Comparison of ENCODE assay signal across 22 cellular contexts in the genomic region with DNA sequence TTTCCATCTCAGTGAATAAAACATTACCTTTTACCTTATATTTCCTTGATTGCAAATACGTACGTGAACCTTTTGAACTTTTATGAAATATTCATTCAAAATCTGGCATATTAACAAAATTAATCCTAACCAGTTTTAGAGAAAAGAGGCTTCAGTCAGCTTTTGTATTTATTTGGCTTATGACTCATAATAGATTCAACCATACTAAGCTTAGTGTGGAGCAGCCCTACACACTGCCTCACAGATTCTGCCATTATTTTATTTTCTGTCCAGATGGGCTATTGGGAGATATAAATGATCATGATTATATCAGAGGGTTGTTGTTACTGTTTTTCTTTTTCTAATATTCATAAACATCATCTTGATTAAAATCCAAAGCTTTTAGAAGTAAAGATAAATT.
"Had no signal": no experiment of that assay in that cellular context is flagged by ENCODE, and none has a peak within 500 bp of the region (broad histone marks: within the 10 kb centered on the region; RNA-seq: fewer than 3 reads in every experiment).

No MANE protein-coding gene starts in this region.

- H3K4me3 ChIP-seq: adrenal gland, body of pancreas, Peyer's patch, SJSA1 had no signal

- H3K27ac ChIP-seq: adrenal gland, body of pancreas, Peyer's patch, RWPE1, SJSA1 had no signal

- H3K36me3 ChIP-seq: adrenal gland, Peyer's patch, SJSA1 had no signal

- H3K4me1 ChIP-seq: adrenal gland, body of pancreas, Peyer's patch, SJSA1 had no signal

- ATAC-seq: activated CD4-positive, CD25-positive, alpha-beta regulatory T cell treated with anti-CD3 and anti-CD28 coated beads, Interleukin-2, amount 50 U/mL, for 24 hours; activated CD8-positive, alpha-beta T cell treated with anti-CD3 and anti-CD28 coated beads for 36 hours; body of pancreas had no signal

- DNase-seq: activated CD4-positive, alpha-beta T cell treated with anti-CD3 and anti-CD28 coated beads for 4 hours; activated CD8-positive, alpha-beta memory T cell treated with anti-CD3 and anti-CD28 coated beads, Interleukin-2, amount 50 U/mL, for 4 hours; activated CD8-positive, alpha-beta T cell treated with anti-CD3 and anti-CD28 coated beads for 36 hours; activated naive CD4-positive, alpha-beta T cell treated with anti-CD3 and anti-CD28 coated beads, Interleukin-2, amount 50 U/mL, for 16 hours; activated naive CD8-positive, alpha-beta T cell treated with anti-CD3 and anti-CD28 coated beads, Interleukin-2, amount 10 ng/mL, durations not matched to agents 7 days and 5 days; activated T-cell treated with anti-CD3 and anti-CD28 coated beads, Interleukin-2, amount 50 U/mL, for 1 hour; adrenal gland; aorta; body of pancreas; Karpas-422; NCI-H1048; NCI-H1417; NCI-H1930; NCI-H2171; NCI-H2227 treated with DMSO at 0.1 percent for 48 hours; NCI-H526 treated with DMSO at 0.1 percent for 48 hours; NCI-H82; Peyer's patch; Right ventricle myocardium superior had no signal

- H3K27me3 ChIP-seq: adrenal gland, body of pancreas, Peyer's patch, SJSA1 had no signal

- H3K9me3 ChIP-seq: adrenal gland, body of pancreas, Peyer's patch, SJSA1 had no signal
